Comparison of ENCODE assay signal across 1 cellular context in genomic region chr3:72996473-72997333, GRCh38.
TF ChIP-seq lines count a peak whose summit lies in the region.

A gene with protein sequence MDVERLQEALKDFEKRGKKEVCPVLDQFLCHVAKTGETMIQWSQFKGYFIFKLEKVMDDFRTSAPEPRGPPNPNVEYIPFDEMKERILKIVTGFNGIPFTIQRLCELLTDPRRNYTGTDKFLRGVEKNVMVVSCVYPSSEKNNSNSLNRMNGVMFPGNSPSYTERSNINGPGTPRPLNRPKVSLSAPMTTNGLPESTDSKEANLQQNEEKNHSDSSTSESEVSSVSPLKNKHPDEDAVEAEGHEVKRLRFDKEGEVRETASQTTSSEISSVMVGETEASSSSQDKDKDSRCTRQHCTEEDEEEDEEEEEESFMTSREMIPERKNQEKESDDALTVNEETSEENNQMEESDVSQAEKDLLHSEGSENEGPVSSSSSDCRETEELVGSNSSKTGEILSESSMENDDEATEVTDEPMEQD (plus strand): TSS chr3:72996811. CDS start chr3:72997038, 227 bp downstream.

TF ChIP-seq in HEK293, 187 proteins besides CTCF, POLR2A, EP300 and RAD21 (continued from another document):
- TF ChIP-seq, protein P1, sequence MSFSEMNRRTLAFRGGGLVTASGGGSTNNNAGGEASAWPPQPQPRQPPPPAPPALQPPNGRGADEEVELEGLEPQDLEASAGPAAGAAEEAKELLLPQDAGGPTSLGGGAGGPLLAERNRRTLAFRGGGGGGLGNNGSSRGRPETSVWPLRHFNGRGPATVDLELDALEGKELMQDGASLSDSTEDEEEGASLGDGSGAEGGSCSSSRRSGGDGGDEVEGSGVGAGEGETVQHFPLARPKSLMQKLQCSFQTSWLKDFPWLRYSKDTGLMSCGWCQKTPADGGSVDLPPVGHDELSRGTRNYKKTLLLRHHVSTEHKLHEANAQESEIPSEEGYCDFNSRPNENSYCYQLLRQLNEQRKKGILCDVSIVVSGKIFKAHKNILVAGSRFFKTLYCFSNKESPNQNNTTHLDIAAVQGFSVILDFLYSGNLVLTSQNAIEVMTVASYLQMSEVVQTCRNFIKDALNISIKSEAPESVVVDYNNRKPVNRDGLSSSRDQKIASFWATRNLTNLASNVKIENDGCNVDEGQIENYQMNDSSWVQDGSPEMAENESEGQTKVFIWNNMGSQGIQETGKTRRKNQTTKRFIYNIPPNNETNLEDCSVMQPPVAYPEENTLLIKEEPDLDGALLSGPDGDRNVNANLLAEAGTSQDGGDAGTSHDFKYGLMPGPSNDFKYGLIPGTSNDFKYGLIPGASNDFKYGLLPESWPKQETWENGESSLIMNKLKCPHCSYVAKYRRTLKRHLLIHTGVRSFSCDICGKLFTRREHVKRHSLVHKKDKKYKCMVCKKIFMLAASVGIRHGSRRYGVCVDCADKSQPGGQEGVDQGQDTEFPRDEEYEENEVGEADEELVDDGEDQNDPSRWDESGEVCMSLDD (tag by site-specific recombination; IDR thresholded peaks at IDR 0.05): peak; percentile 71
TF ChIP-seq in HEK293: peak in this region for 33.
